24 cellular contexts compared by ENCODE assay signal in the genomic region with DNA sequence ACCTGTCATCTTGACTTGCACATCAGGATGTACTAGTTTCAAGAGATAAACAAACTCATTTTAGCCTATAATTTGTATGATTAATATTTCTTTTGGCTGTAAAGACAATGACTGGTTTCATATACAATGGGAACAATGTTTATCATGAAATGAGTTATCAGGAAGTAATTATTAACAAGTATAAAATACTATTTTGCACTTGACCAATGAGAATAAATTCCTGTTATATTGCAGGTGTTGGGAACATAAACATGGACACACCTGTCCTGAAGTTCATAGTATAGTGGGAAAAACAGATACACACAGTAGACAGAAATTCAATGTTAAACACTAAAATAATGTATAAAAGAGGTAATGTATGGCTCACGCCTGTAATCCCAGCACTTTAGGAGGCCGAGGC. TPM values are rescaled to one million over a fixed set of nuclear protein-coding genes. Genes with fewer than 3 reads are reported as not detected.
DNase-seq lines count a peak whose midpoint lies in the region; ATAC-seq, FAIRE-seq and TF ChIP-seq lines count a peak whose summit lies in the region.
"Had no signal": no experiment of that assay in that cellular context is flagged by ENCODE, and none has a peak within 500 bp of the region (broad histone marks: within the 10 kb centered on the region; RNA-seq: fewer than 3 reads in every experiment).

No MANE protein-coding gene starts in this region.

- CTCF ChIA-PET in OCI-LY7 (lab: Charles Lee; ENCODE audit: unreplicated experiment) = no interaction called here

- no peaks in the 10 kb centered on the region for H3K79me2 ChIP-seq in OCI-LY7 (ENCODE audit: insufficient read depth, low read depth, low read length)

- H4K20me1 ChIP-seq in OCI-LY7 (ENCODE audit: insufficient read depth, low read length) = no peaks in the 10 kb centered on the region
- H4K20me1 ChIP-seq: BLaER1 treated with 17β-estradiol and CSF1 and Interleukin-3, amounts not matched to agents 10 nM and 100 nM had no signal

- H3K4me2 ChIP-seq in OCI-LY7 (ENCODE audit: low read length) = no peak overlapping the region
- H3K4me2 ChIP-seq: A549; BLaER1 treated with 17β-estradiol and CSF1 and Interleukin-3, amounts not matched to agents 10 nM and 100 nM had no signal

- no peak for DNase-seq in OCI-LY7 (ENCODE audit: low spot score)
- DNase-seq in dermis blood vessel endothelial cell = peak; percentile 4
- peak; percentile 53 for DNase-seq in small intestine
- no peak for DNase-seq in iPS-NIHi11 (ENCODE audit: low spot score)
- DNase-seq in NCI-H446 (lab: John Stamatoyannopoulos, UW) = no peak
- DNase-seq: 8988T; ACHN; AML-193; BE2C; Calu3; CD4-positive, alpha-beta memory T cell; COR-L47; DMS53; DMS79 treated with DMSO at 0.1 percent for 48 hours; GF-D8; GOT3; HFFc6 had no signal

- H3K27me3 ChIP-seq in small intestine (ENCODE audit: control insufficient read depth in 2 of 2, insufficient read depth in 2 of 2, low read length in 2 of 2) = no peaks in the 10 kb centered on the region
- H3K27me3 ChIP-seq: BE2C; BLaER1 treated with 17β-estradiol and CSF1 and Interleukin-3, amounts not matched to agents 10 nM and 100 nM had no signal

- intact Hi-C loops in OCI-LY7 (cut with micrococcal nuclease; ENCODE audit: unreplicated experiment) = no loop called here

- TF ChIP-seq CTCF in OCI-LY7 (conservative IDR thresholded peaks at IDR 0.05; ENCODE audit: low read length) = no peak

- no peak overlapping the region for H3K4me3 ChIP-seq in OCI-LY7 (ENCODE audit: low read depth, low read length, poor library complexity, severe bottlenecking)
- H3K4me3 ChIP-seq in small intestine (ENCODE audit: low read depth in 1 of 2, low read length in 2 of 2) = no peak overlapping the region
- H3K4me3 ChIP-seq: A549; BLaER1 treated with 17β-estradiol and CSF1 and Interleukin-3, amounts not matched to agents 10 nM and 100 nM; HAP-1 had no signal

- H3K9me2 ChIP-seq in OCI-LY7 (ENCODE audit: insufficient read depth, low read length) = no peaks in the 10 kb centered on the region

- no peak for FAIRE-seq in small intestine (lab: Jason Lieb, UNC)
- FAIRE-seq: A549, GM12891, GM18507, H54 had no signal

- H3K36me3 ChIP-seq in OCI-LY7 (ENCODE audit: insufficient read depth, low read length) = peaks cover 92% of the 10 kb centered on the region
- peaks cover 4 to 6% of the 10 kb centered on the region in 2 donors for H3K36me3 ChIP-seq in small intestine (ENCODE audit: control insufficient read depth in 2 of 2, insufficient read depth in 2 of 2, low read length in 2 of 2)

- 78 to 96% (median 96%) methylated on average over 2 of the region's 2 CpGs for WGBS in small intestine, 3 donors

- TSS peak; percentile 7 for BruUV-seq in OCI-LY7 (replicated peaks; lab: Mats Ljungman, UMichigan)

- H3K27ac ChIP-seq in OCI-LY7 (ENCODE audit: low read depth, low read length, poor library complexity, severe bottlenecking) = no peak overlapping the region
- no peak overlapping the region for H3K27ac ChIP-seq in small intestine (ENCODE audit: low read depth in 1 of 2, low read length in 1 of 2)
- H3K27ac ChIP-seq: A549; BLaER1 treated with 17β-estradiol and CSF1 and Interleukin-3, amounts not matched to agents 10 nM and 100 nM had no signal

- no peak overlapping the region for H2AFZ ChIP-seq in OCI-LY7 (ENCODE audit: low read length)

- POLR2A ChIA-PET in OCI-LY7 (lab: Charles Lee) = interaction anchor here (1.3 kb wide), 1 partner anchor 22 kb away, joined by 3 read pairs; no protein-coding TSS in a partner anchor

- no peak for ATAC-seq in HG03521 (IDR thresholded peaks at IDR 0.05; ENCODE audit: unreplicated experiment)
- ATAC-seq: A549 had no signal

- H3K9me3 ChIP-seq in OCI-LY7 (ENCODE audit: low read length) (no peaks in the 10 kb centered on the region), small intestine (ENCODE audit: control insufficient read depth, low read depth) (no peaks in the 10 kb centered on the region)
- H3K9me3 ChIP-seq: A549; BE2C; BLaER1 treated with 17β-estradiol and CSF1 and Interleukin-3, amounts not matched to agents 10 nM and 100 nM; HAP-1 had no signal

- no peaks in the 10 kb centered on the region for H3K4me1 ChIP-seq in OCI-LY7 (ENCODE audit: insufficient read depth, low read length, poor library complexity, severe bottlenecking)
- H3K4me1 ChIP-seq in small intestine (ENCODE audit: control insufficient read depth in 2 of 2, insufficient read depth in 1 of 2, low read depth in 1 of 2, low read length in 1 of 2) = no peaks in the 10 kb centered on the region
- H3K4me1 ChIP-seq: A549; BE2C; BLaER1 treated with 17β-estradiol and CSF1 and Interleukin-3, amounts not matched to agents 10 nM and 100 nM; HAP-1 had no signal

RNA-seq across cellular contexts. Expression of a gene that starts 56.9 kb away (rescaled TPM):
- total RNA-seq in OCI-LY7 (2014; rRNA removed; shearing (Covaris generic)) = 19.8 and 20.7 TPM in 2 replicates
- total RNA-seq in OCI-LY7 (2022) = 33.5 and 38.9 TPM in 2 replicates
- 31.2 and 35.6 TPM in 2 replicates for total RNA-seq in dermis blood vessel endothelial cell
- polyA plus RNA-seq in small intestine = 1 to 10 TPM; 4.3 to 7.4 (median 5.4) TPM

Comparison
In these comparisons a context has a peak if more than half of its experiments do, and no peak if none do; other contexts are left out.
1. DNase-seq: peak in dermis blood vessel endothelial cell (single experiment) and small intestine (single experiment); none in OCI-LY7 (single experiment), iPS-NIHi11 (single experiment) and NCI-H446 (0 of 2).